19 cellular contexts compared by ENCODE assay signal in the genomic region with DNA sequence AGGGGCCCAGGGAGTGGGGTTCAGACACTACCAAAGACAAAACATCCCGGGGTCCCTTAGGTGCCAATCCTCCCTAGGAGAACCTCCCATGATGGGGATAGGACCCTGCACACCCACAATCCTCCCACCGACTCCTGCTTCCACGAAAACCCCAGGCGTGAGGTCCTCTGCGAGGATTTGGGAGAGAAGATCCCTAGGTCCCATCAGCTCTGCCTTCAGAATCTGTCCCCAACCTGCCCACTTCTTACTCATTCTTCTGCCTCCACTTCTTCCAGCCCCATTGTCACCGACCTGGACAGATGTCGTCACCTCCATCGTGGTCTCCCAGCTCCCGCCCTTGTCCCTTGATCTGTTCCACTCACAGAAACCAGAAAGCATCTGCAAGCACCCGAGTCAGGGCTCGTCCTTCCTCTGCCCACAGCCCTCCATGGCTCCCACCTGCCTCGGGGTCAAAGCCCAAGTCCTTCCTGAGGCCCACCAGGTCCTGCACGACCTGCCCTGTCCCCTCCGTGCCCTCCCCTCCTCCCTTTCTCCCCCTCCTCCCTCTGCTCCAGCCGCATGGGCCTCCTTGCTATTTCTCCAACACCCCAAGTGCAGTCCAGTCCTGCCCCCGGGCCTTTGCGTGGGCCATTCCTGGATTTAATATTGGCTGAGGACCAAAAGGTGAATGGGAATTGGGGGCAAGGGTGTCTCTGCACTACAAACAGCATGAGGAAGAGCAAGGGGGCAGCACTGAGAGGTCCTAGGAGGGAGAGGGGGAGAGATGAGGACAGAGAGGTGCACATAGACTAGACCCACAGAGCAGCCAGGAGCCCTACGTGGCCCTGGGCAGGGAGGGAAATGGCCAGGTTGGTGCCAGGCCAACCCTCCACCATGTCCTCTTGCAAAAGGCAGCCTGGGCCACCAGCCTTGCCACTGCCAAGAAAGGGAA. TPM values are rescaled to one million over a fixed set of nuclear protein-coding genes. Genes with fewer than 3 reads are reported as not detected.
DNase-seq lines count a peak whose midpoint lies in the region; ATAC-seq, FAIRE-seq and TF ChIP-seq lines count a peak whose summit lies in the region.
"Had no signal": no experiment of that assay in that cellular context is flagged by ENCODE, and none has a peak within 500 bp of the region (broad histone marks: within the 10 kb centered on the region; RNA-seq: fewer than 3 reads in every experiment).

No MANE protein-coding gene starts in this region.

- intact Hi-C loops in K562 (cut with micrococcal nuclease): no loop called here
- intact Hi-C loops in colonic mucosa (cut with DNase I): no loop called here

- no peak overlapping the region for H2BK5ac ChIP-seq in H9 (ENCODE audit: insufficient read length, low read length)

- POLR2A ChIA-PET in K562 (lab: Yijun Ruan, JAX): no interaction called here

- H3K4me2 ChIP-seq in H9 (ENCODE audit: insufficient read depth, insufficient read length, low read length) (no peak overlapping the region), K562 (ENCODE audit: insufficient read depth, low read length) (no peak overlapping the region)

- H3K18ac ChIP-seq in H9 (ENCODE audit: insufficient read length, low read depth, low read length): no peak overlapping the region

- H3K27me3 ChIP-seq in H9 (ENCODE audit: insufficient read depth, low read length) (no peaks in the 10 kb centered on the region), K562 (ENCODE audit: control insufficient read depth in 2 of 2, insufficient read depth in 2 of 2, low read length in 2 of 2) (no peaks in the 10 kb centered on the region; a peak in 1 of 5 replicates), colonic mucosa (peaks cover 13% of the 10 kb centered on the region)
- H3K27me3 ChIP-seq: MG63 had no signal

- no peak overlapping the region for H3K4me3 ChIP-seq in K562
- H3K4me3 ChIP-seq in colonic mucosa: no peak overlapping the region
- H3K4me3 ChIP-seq: GM23248, MG63 had no signal

- H3T11ph ChIP-seq in H9 (ENCODE audit: low read length): no peak overlapping the region

- no peak overlapping the region for H3K14ac ChIP-seq in H9 (ENCODE audit: insufficient read depth, low read length)

- WGBS in H9 (ENCODE audit: extremely low coverage, insufficient read length, low lambda C conversion rate): no CpG with 5 or more reads among the region's 18 CpGs
- 71% methylated on average over 15 of the region's 18 CpGs for WGBS in K562 (ENCODE audit: insufficient coverage, low coverage, missing lambda C conversion rate)

- TF ChIP-seq EP300 in K562 (IDR thresholded peaks at IDR 0.05; ENCODE audit: low read length): no peak

- H3K27ac Mint-ChIP-seq in H9: peak overlapping the region in 1 of 3 experiments; percentile 32; a peak in 2 of 7 replicates
- H3K27ac Mint-ChIP-seq: stimulated activated naive CD8-positive, alpha-beta T cell treated with anti-CD3 and anti-CD28 coated beads, Interleukin-15, Interleukin-2, amounts not matched to agents 100 ng/mL and 50 ng/mL, for 24 hours had no signal

- TF ChIP-seq RAD21 in K562 (CRISPR knock-in tag; conservative IDR thresholded peaks at IDR 0.05 in 1 of 2, IDR thresholded peaks at IDR 0.05 in 1 of 2): no peak

- no peak for FAIRE-seq in K562 (lab: Jason Lieb, UNC)

- H3K56ac ChIP-seq in H9 (ENCODE audit: insufficient read length, low read depth, low read length): no peak overlapping the region

- no peak overlapping the region for H2BK20ac ChIP-seq in H9 (ENCODE audit: low read depth, low read length, poor library complexity, severe bottlenecking)

- no peak overlapping the region for H4K91ac ChIP-seq in H9 (ENCODE audit: insufficient read length, low read depth, low read length)

- peak; percentile 46 for TF ChIP-seq CTCF in H9 (conservative IDR thresholded peaks at IDR 0.05)
- TF ChIP-seq CTCF in K562 (IDR thresholded peaks at IDR 0.05 in 2 of 3, conservative IDR thresholded peaks at IDR 0.05 in 1 of 3; ENCODE audit: insufficient read depth in 2 of 3, low read depth in 1 of 3, low read length in 3 of 3): 0 out of 6 replicates have a peak, but pooled peaks of 1 of the 3 experiments have one; percentile 13
- TF ChIP-seq CTCF in colonic mucosa (IDR thresholded peaks at IDR 0.05): no peak

- peaks cover 13 to 22% of the 10 kb centered on the region in 2 experiments for H3K4me1 Mint-ChIP-seq in H9

- no peak overlapping the region for H2BK12ac ChIP-seq in H9 (ENCODE audit: insufficient read length, low read depth, low read length)

- H2AK5ac ChIP-seq in H9 (ENCODE audit: insufficient read length, low read length): no peak overlapping the region

- H2AFZ ChIP-seq in H9 (ENCODE audit: low read length) (no peak overlapping the region), K562 (ENCODE audit: low read depth, low read length) (no peak overlapping the region)
- H2AFZ ChIP-seq: GM23248 had no signal

- no peak overlapping the region for H3K23ac ChIP-seq in H9 (ENCODE audit: insufficient read length, low read depth, low read length)

- H3K36me3 Mint-ChIP-seq in H9 (ENCODE audit: insufficient read depth in 1 of 3, low read depth in 3 of 3): peaks cover 12 to 28% (median 21%) of the 10 kb centered on the region in 3 experiments; a peak in 6 of 7 replicates

- H2BK120ac ChIP-seq in H9 (ENCODE audit: low read depth, low read length, poor library complexity, severe bottlenecking): no peak overlapping the region

- CTCF ChIA-PET in K562 (lab: Yijun Ruan, JAX; ENCODE audit: low intra/inter-chr PET ratio): no interaction called here

- H3K27me3 Mint-ChIP-seq in H9 (ENCODE audit: low read depth): peaks cover 2% of the 10 kb centered on the region; the same call in 1 of the 2 replicates

- H3K27ac ChIP-seq in H9 (ENCODE audit: insufficient read length, low read depth, low read length) (no peak overlapping the region), K562 (ENCODE audit: extremely low read depth, low read depth, low read length) (no peak overlapping the region), colonic mucosa (no peak overlapping the region)
- H3K27ac ChIP-seq: GM23248 had no signal

- no peak overlapping the region for H3K4ac ChIP-seq in H9 (ENCODE audit: low read depth, low read length)

- ATAC-seq in K562 (no peak), GM18909 (IDR thresholded peaks at IDR 0.05; ENCODE audit: poor library complexity, unreplicated experiment) (no peak), HG03280 (IDR thresholded peaks at IDR 0.05; ENCODE audit: unreplicated experiment) (no peak)
- ATAC-seq: left colon had no signal

- peaks cover 9% of the 10 kb centered on the region for H3K23me2 ChIP-seq in H9 (ENCODE audit: insufficient read length, low read depth, low read length, poor library complexity, severe bottlenecking)

- TF ChIP-seq POLR2A in K562 (conservative IDR thresholded peaks at IDR 0.05): no peak

- H3K79me2 ChIP-seq in H9 (ENCODE audit: insufficient read depth, low read length) (peaks cover 21% of the 10 kb centered on the region; the same call in 1 of the 2 replicates), K562 (ENCODE audit: control insufficient read depth, insufficient read depth, low read length) (peaks cover 23% of the 10 kb centered on the region)

- no peak overlapping the region; a peak in 1 of 5 replicates for H3K4me3 Mint-ChIP-seq in H9
- H3K4me3 Mint-ChIP-seq: stimulated activated naive CD8-positive, alpha-beta T cell treated with anti-CD3 and anti-CD28 coated beads, Interleukin-15, Interleukin-2, amounts not matched to agents 100 ng/mL and 50 ng/mL, for 24 hours had no signal

- no peak overlapping the region for H4K5ac ChIP-seq in H9 (ENCODE audit: insufficient read length, low read depth, low read length)

- H3K4me1 ChIP-seq in H9 (ENCODE audit: insufficient read depth, low read length) (no peaks in the 10 kb centered on the region; the same call in 1 of the 2 replicates), K562 (replicated peaks in 1 of 2; ENCODE audit: control insufficient read depth in 2 of 2, insufficient read depth in 2 of 2, low read length in 2 of 2) (peaks cover 22 to 62% of the 10 kb centered on the region in 2 experiments), colonic mucosa (no peaks in the 10 kb centered on the region)

- H3K9me3 Mint-ChIP-seq in H9: no peaks in the 10 kb centered on the region
- H3K9me3 Mint-ChIP-seq: stimulated activated naive CD8-positive, alpha-beta T cell treated with anti-CD3 and anti-CD28 coated beads, Interleukin-15, Interleukin-2, amounts not matched to agents 100 ng/mL and 50 ng/mL, for 24 hours had no signal

- H4K8ac ChIP-seq in H9 (replicated peaks; ENCODE audit: insufficient read length, low read depth, low read length): no peak overlapping the region

- H3K9me1 ChIP-seq in K562 (ENCODE audit: control insufficient read depth, insufficient read depth, low read length): no peaks in the 10 kb centered on the region

- BruUV-seq in K562 (replicated peaks; lab: Mats Ljungman, UMichigan): no TSS peak

- H4K20me1 ChIP-seq in H9 (ENCODE audit: control insufficient read depth, insufficient read depth, insufficient read length) (no peaks in the 10 kb centered on the region), K562 (replicated peaks; ENCODE audit: control insufficient read depth, insufficient read depth, low read length) (peaks cover 18% of the 10 kb centered on the region; the same call in 1 of the 2 replicates)

- no peak overlapping the region for H3K9ac ChIP-seq in H9 (ENCODE audit: extremely low read depth, insufficient read length, low read length)
- H3K9ac ChIP-seq in K562 (ENCODE audit: insufficient read depth in 1 of 2, low read depth in 2 of 2, low read length in 2 of 2): peak overlapping the region in 1 of 2 experiments; percentile 58; a peak in 1 of 4 replicates
- H3K9ac ChIP-seq in colonic mucosa (ENCODE audit: low read depth in 2 of 2, low read length in 2 of 2): no peak overlapping the region
- H3K9ac ChIP-seq: GM23248 had no signal

- peaks cover 15% of the 10 kb centered on the region for H3K79me1 ChIP-seq in H9 (ENCODE audit: insufficient read depth, low read depth, low read length, poor library complexity, severe bottlenecking)

- H3K36me3 ChIP-seq in K562 (ENCODE audit: control insufficient read depth, insufficient read depth, low read length) (peaks cover 11% of the 10 kb centered on the region; the same call in 2 of the 3 replicates), colonic mucosa (no peaks in the 10 kb centered on the region)
- H3K36me3 ChIP-seq: MG63 had no signal

- in situ Hi-C loops in K562 (cut with MboI): no loop called here

- DNase-seq in H9: no peak
- DNase-seq in K562 (ENCODE audit: extremely low read depth in 1 of 4, low spot score in 3 of 4): no peak
- DNase-seq in iPS-NIHi7 (ENCODE audit: extremely low spot score): peak; percentile 55
- DNase-seq in superior temporal gyrus (ENCODE audit: extremely low spot score): peak; percentile 12
- DNase-seq in activated T-cell treated with anti-CD3 and anti-CD28 coated beads for 4 hours: no peak
- no peak for DNase-seq in colonic mucosa
- DNase-seq: activated CD4-positive, alpha-beta T cell treated with anti-CD3 and anti-CD28 coated beads, Interleukin-2, amount 50 U/mL, for 48 hours; amniotic stem cell; cortex of kidney; DND-41; MG63; NCI-H2029 treated with DMSO at 0.1 percent for 48 hours; NCI-H526 had no signal

- no peaks in the 10 kb centered on the region for H3K9me3 ChIP-seq in H9 (ENCODE audit: control insufficient read depth, low read depth, low read length)
- H3K9me3 ChIP-seq in K562 (replicated peaks; ENCODE audit: control insufficient read depth, insufficient read depth, low read depth, low read length): no peaks in the 10 kb centered on the region
- H3K9me3 ChIP-seq in colonic mucosa: no peaks in the 10 kb centered on the region
- H3K9me3 ChIP-seq: MG63, prostate gland had no signal

- H2BK15ac ChIP-seq in H9 (ENCODE audit: low read depth, low read length): no peak overlapping the region

RNA-seq across cellular contexts. Expression of a gene that starts 51.3 kb away (rescaled TPM):
- total RNA-seq in H9 (2021) (182 and 186 TPM in 2 replicates), K562 (2014; rRNA removed) (26.4 and 28.0 TPM in 2 replicates), K562 (2014; rRNA removed; fragmentation: Illumina TruSeq; extraction: Trizol) (6.1 and 6.7 TPM in 2 replicates), K562 (2015; rRNA removed; fragmentation: Illumina TruSeq; extraction: Trizol) (14.1 and 15.1 TPM in 2 replicates), K562 (2021) (45.2 and 49.4 TPM in 2 replicates), colonic mucosa (10 to 100 TPM in 1 of 2 donors, 1 to 10 TPM in 1; 7.9 to 15.6 TPM)
- 79.8 and 180 TPM in 2 replicates for total RNA-seq in K562 (2011; cell fraction: chromatin; rRNA removed; ENCODE audit: low replicate concordance)
- 97.4 and 130 TPM in 2 replicates for total RNA-seq in K562 (2011; cell fraction: nucleolus; rRNA removed)
- 85.8 and 89.2 TPM in 2 replicates for total RNA-seq in K562 (2011; cell fraction: nucleoplasm; rRNA removed)
- polyA plus RNA-seq in K562 (2011; rRNA removed) (14.9 and 17.4 TPM in 2 replicates), K562 (2014; fragmentation: Illumina TruSeq; extraction: Trizol) (8.3 and 10.7 TPM in 2 replicates), K562 (2014; fragmentation: Nextera tagmentation; extraction: Ambion mirVana) (1 to 10 TPM; 1.1 to 1.2 TPM), K562 (2014; rRNA removed) (26.9 and 27.4 TPM in 2 replicates)
- polyA plus RNA-seq in K562 (2011; cell fraction: cytosol; rRNA removed): 14.3 and 32.7 TPM in 2 replicates
- 54.1 and 106 TPM in 2 replicates for polyA plus RNA-seq in K562 (2011; cell fraction: nucleus; rRNA removed)
- 23.1 and 29.5 TPM in 2 replicates for polyA plus RNA-seq in K562 (2012)
- polyA minus RNA-seq in K562 (2011; rRNA and poly(A)+ RNA removed): 11.5 and 28.9 TPM in 2 replicates
- 41.9 and 44.2 TPM in 2 replicates for polyA minus RNA-seq in K562 (2011; cell fraction: cytosol; rRNA and poly(A)+ RNA removed)
- 27.2 and 33.5 TPM in 2 replicates for polyA minus RNA-seq in K562 (2011; cell fraction: nucleus; rRNA and poly(A)+ RNA removed)

Comparison
In these comparisons a context has a peak if more than half of its experiments do, and no peak if none do; other contexts are left out.
1. DNase-seq: peak in iPS-NIHi7 (single experiment) and superior temporal gyrus (single experiment); none in H9 (single experiment), K562 (0 of 4), activated T-cell treated with anti-CD3 and anti-CD28 coated beads for 4 hours (single experiment) and colonic mucosa (single experiment).